29 cellular contexts compared by ENCODE assay signal in genomic region chr10:85458274-85458673, GRCh38.
"Had no signal": no experiment of that assay in that cellular context is flagged by ENCODE, and none has a peak within 500 bp of the region (broad histone marks: within the 10 kb centered on the region; RNA-seq: fewer than 3 reads in every experiment).

No MANE protein-coding gene starts in this region.

- H3K36me3 Mint-ChIP-seq: natural killer cell had no signal

- ATAC-seq: effector memory CD8-positive, alpha-beta T cell; heart left ventricle; left cardiac atrium; left ventricle myocardium superior; lower lobe of right lung; natural killer cell; sciatic nerve; stimulated activated naive CD8-positive, alpha-beta T cell treated with anti-CD3 and anti-CD28 coated beads, Interleukin-15, amount 100 ng/mL, for 72 hours had no signal

- H3K36me3 ChIP-seq: esophagus squamous epithelium, heart left ventricle, lower lobe of right lung, neutrophil, right atrium auricular region, suprapubic skin, transverse colon, vagina had no signal

- H3K4me3 Mint-ChIP-seq: effector memory CD8-positive, alpha-beta T cell; natural killer cell; neural crest cell; stimulated activated naive CD8-positive, alpha-beta T cell treated with anti-CD3 and anti-CD28 coated beads, Interleukin-15, amount 100 ng/mL, for 72 hours had no signal

- DNase-seq: cortex of kidney; effector memory CD8-positive, alpha-beta T cell; erythroblast; esophagus squamous epithelium; heart left ventricle; left cardiac atrium; left ventricle myocardium superior; lower lobe of right lung; natural killer cell; stimulated activated CD4-positive, alpha-beta T cell treated with anti-CD3 and anti-CD28 coated beads, Interleukin-12 subunit alpha, Interleukin-12 subunit beta, amount 100 ng/mL, for 4 hours; stimulated activated CD4-positive, alpha-beta T cell treated with anti-CD3 and anti-CD28 coated beads, Interleukin-1b, Interleukin-23, amount 100 ng/mL, for 48 hours; stimulated activated CD4-positive, alpha-beta T cell treated with anti-CD3 and anti-CD28 coated beads, Interleukin-4, amount 100 ng/mL, for 1 hour; stimulated activated CD8-positive, alpha-beta memory T cell treated with anti-CD3 and anti-CD28 coated beads, Interleukin-4, amount 100 ng/mL, for 48 hours; stimulated activated naive CD4-positive, alpha-beta T cell; stimulated activated naive CD8-positive, alpha-beta T cell treated with anti-CD3 and anti-CD28 coated beads, Interleukin-15, amount 100 ng/mL, for 72 hours; transverse colon had no signal

- H3K27me3 ChIP-seq: esophagus squamous epithelium, heart left ventricle, hepatocyte, neutrophil, right atrium auricular region, suprapubic skin, transverse colon, vagina had no signal

- H3K27ac ChIP-seq: esophagus squamous epithelium, heart left ventricle, hepatocyte, lower lobe of right lung, neutrophil, parathyroid adenoma, right atrium auricular region, suprapubic skin, transverse colon, vagina had no signal

- H3K9me3 ChIP-seq: esophagus squamous epithelium, heart left ventricle, lower lobe of right lung, neutrophil, right atrium auricular region, suprapubic skin, transverse colon, vagina had no signal

- H3K4me1 ChIP-seq: esophagus squamous epithelium, heart left ventricle, lower lobe of right lung, parathyroid adenoma, right atrium auricular region, suprapubic skin, transverse colon, vagina had no signal

- FAIRE-seq: endometrium, frontal cortex, islet of Langerhans had no signal

- H3K9me3 Mint-ChIP-seq: neural crest cell; stimulated activated naive CD8-positive, alpha-beta T cell treated with anti-CD3 and anti-CD28 coated beads, Interleukin-15, amount 100 ng/mL, for 72 hours had no signal

- H3K4me1 Mint-ChIP-seq: natural killer cell; stimulated activated naive CD8-positive, alpha-beta T cell treated with anti-CD3 and anti-CD28 coated beads, Interleukin-15, amount 100 ng/mL, for 72 hours had no signal

- H3K27me3 Mint-ChIP-seq: stimulated activated naive CD8-positive, alpha-beta T cell treated with anti-CD3 and anti-CD28 coated beads, Interleukin-15, amount 100 ng/mL, for 72 hours had no signal

- H3K27ac Mint-ChIP-seq: effector memory CD8-positive, alpha-beta T cell; natural killer cell; progenitor cell of endocrine pancreas; stimulated activated naive CD8-positive, alpha-beta T cell treated with anti-CD3 and anti-CD28 coated beads, Interleukin-15, amount 100 ng/mL, for 72 hours had no signal

- H3K4me3 ChIP-seq: esophagus squamous epithelium, heart left ventricle, hepatocyte, lower lobe of right lung, right atrium auricular region, smooth muscle cell, suprapubic skin, transverse colon, vagina had no signal
